Comparison of ENCODE assay signal across 26 cellular contexts in the genomic region with DNA sequence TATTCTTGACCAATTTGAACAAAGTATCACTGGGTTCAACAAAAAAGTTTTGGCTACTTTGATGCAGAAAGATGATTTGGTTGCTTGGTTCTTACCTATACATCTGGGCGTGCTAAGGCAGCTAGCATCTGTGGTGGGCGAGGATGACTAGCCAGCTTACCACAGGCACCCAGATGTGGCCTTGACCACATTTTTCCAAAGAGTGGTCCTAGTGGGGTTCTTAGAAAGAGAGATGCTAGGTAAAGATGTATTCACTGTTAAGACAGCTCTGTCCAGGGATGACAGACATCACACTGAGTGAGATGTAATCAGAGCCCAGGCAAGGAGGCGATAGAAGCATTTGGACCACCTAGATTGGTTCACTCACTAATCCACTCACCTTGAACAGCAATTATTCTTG. TPM values are rescaled to one million over a fixed set of nuclear protein-coding genes. Genes with fewer than 3 reads are reported as not detected.
"Had no signal": no experiment of that assay in that cellular context is flagged by ENCODE, and none has a peak within 500 bp of the region (broad histone marks: within the 10 kb centered on the region; RNA-seq: fewer than 3 reads in every experiment).

No MANE protein-coding gene starts in this region.

- ATAC-seq: heart right ventricle, left colon had no signal

- H3K27ac Mint-ChIP-seq: activated CD4-positive, alpha-beta memory T cell treated with anti-CD3 and anti-CD28 coated beads for 36 hours; activated T-helper 2 cell treated with anti-CD3 and anti-CD28 coated beads, Interferon-gamma antibody, Interleukin-2, Interleukin-4, amounts not matched to agents 10 μg/mL and 5 μg/mL and 100 μg/mL, durations not matched to agents 14 hours and 24 hours and 36 hours; memory B cell; nephron had no signal

- FAIRE-seq: endometrium, keratinocyte, TTC549 had no signal

- DNase-seq: activated CD4-positive, alpha-beta memory T cell treated with anti-CD3 and anti-CD28 coated beads for 36 hours; activated naive CD4-positive, alpha-beta T cell; activated T-cell treated with anti-CD3 and anti-CD28 coated beads, Interleukin-2, amount 50 U/mL, for 1 hour; erythroblast; foreskin fibroblast; heart right ventricle; left colon; ovary; stimulated activated CD4-positive, alpha-beta T cell treated with anti-CD3 and anti-CD28 coated beads, Interleukin-4, amount 100 ng/mL, for 24 hours; T-helper 1 cell; trophoblast cell; uterus had no signal

- H3K4me1 ChIP-seq: prostate gland, uterus had no signal

- H3K36me3 ChIP-seq: cardiac muscle cell, heart right ventricle, neutrophil, ovary, prostate gland, uterus had no signal

- H3K4me3 Mint-ChIP-seq: activated CD4-positive, alpha-beta memory T cell treated with anti-CD3 and anti-CD28 coated beads for 36 hours; memory B cell; nephron had no signal

- H3K27me3 ChIP-seq: cardiac muscle cell, neutrophil, ovary, uterus had no signal

- H3K9me3 Mint-ChIP-seq: activated CD4-positive, alpha-beta memory T cell treated with anti-CD3 and anti-CD28 coated beads for 36 hours; activated T-helper 2 cell treated with anti-CD3 and anti-CD28 coated beads, Interferon-gamma antibody, Interleukin-2, Interleukin-4, amounts not matched to agents 10 μg/mL and 5 μg/mL and 100 μg/mL, durations not matched to agents 14 hours and 24 hours and 36 hours; memory B cell; nephron had no signal

- H3K4me3 ChIP-seq: cardiac muscle cell, heart right ventricle, ovary, prostate gland, uterus had no signal

- H3K9me3 ChIP-seq: heart right ventricle, neutrophil, ovary, prostate gland, uterus had no signal

- H3K36me3 Mint-ChIP-seq: activated CD4-positive, alpha-beta memory T cell treated with anti-CD3 and anti-CD28 coated beads for 36 hours; memory B cell had no signal

- H3K27ac ChIP-seq: cardiac muscle cell, heart right ventricle, neutrophil, ovary, prostate gland, uterus had no signal

RNA-seq across cellular contexts. Expression of a gene that starts 0.8 kb away (rescaled TPM):
- total RNA-seq: activated CD4-positive, alpha-beta memory T cell treated with anti-CD3 and anti-CD28 coated beads for 36 hours; activated T-helper 2 cell treated with anti-CD3 and anti-CD28 coated beads, Interferon-gamma antibody, Interleukin-2, Interleukin-4, amounts not matched to agents 10 μg/mL and 5 μg/mL and 100 μg/mL, durations not matched to agents 14 hours and 24 hours and 36 hours; cardiac muscle cell; chondrocyte; fibroblast of lung; heart right ventricle; left colon; lower leg skin; myocyte; ovary; prostate gland; temporal lobe had no signal
- polyA plus RNA-seq: cardiac muscle cell, fibroblast of lung, heart right ventricle, keratinocyte, ovary had no signal

RNA-seq across cellular contexts. Expression of a gene that starts 33.6 kb away (rescaled TPM):
- total RNA-seq: activated CD4-positive, alpha-beta memory T cell treated with anti-CD3 and anti-CD28 coated beads for 36 hours; activated T-helper 2 cell treated with anti-CD3 and anti-CD28 coated beads, Interferon-gamma antibody, Interleukin-2, Interleukin-4, amounts not matched to agents 10 μg/mL and 5 μg/mL and 100 μg/mL, durations not matched to agents 14 hours and 24 hours and 36 hours; cardiac muscle cell; chondrocyte had no signal
- polyA plus RNA-seq: fibroblast of lung had no signal

RNA-seq across cellular contexts. Expression of a gene that starts 53.8 kb away (rescaled TPM):
- total RNA-seq: activated CD4-positive, alpha-beta memory T cell treated with anti-CD3 and anti-CD28 coated beads for 36 hours; activated T-helper 2 cell treated with anti-CD3 and anti-CD28 coated beads, Interferon-gamma antibody, Interleukin-2, Interleukin-4, amounts not matched to agents 10 μg/mL and 5 μg/mL and 100 μg/mL, durations not matched to agents 14 hours and 24 hours and 36 hours; cardiac muscle cell; chondrocyte; fibroblast of lung; heart right ventricle; left colon; lower leg skin; myocyte; ovary; temporal lobe; uterus had no signal
- polyA plus RNA-seq: cardiac muscle cell, fibroblast of lung, heart right ventricle, keratinocyte had no signal
